ENCODE assay signal across 14 cellular contexts in genomic region chr6:16436550-16436949, GRCh38.
DNase-seq lines count a peak whose midpoint lies in the region; ATAC-seq and TF ChIP-seq lines count a peak whose summit lies in the region.
"Had no signal": no experiment of that assay in that cellular context is flagged by ENCODE, and none has a peak within 500 bp of the region (broad histone marks: within the 10 kb centered on the region; RNA-seq: fewer than 3 reads in every experiment).

No MANE protein-coding gene starts in this region.

- 72 to 86% (median 81%) methylated on average over 2 of the region's 2 CpGs for WGBS in adrenal gland, 4 donors

- H3K4me1 ChIP-seq in CD4-positive, alpha-beta memory T cell (ENCODE audit: insufficient read depth, low read length), result peaks cover 94% of the 10 kb centered on the region
- H3K4me1 ChIP-seq in Peyer's patch (peaks cover 0 to 6% (median 2%) of the 10 kb centered on the region in 4 donors), adrenal gland (replicated peaks in 1 of 2) (peaks cover 18 to 28% of the 10 kb centered on the region in 2 donors)
- peaks cover 15 to 39% of the 10 kb centered on the region in 2 donors for H3K4me1 ChIP-seq in naive thymus-derived CD4-positive, alpha-beta T cell (ENCODE audit: control insufficient read depth in 2 of 2, insufficient read depth in 2 of 2, low read length in 2 of 2)

- no peaks in the 10 kb centered on the region for H3K27me3 ChIP-seq in CD4-positive, alpha-beta memory T cell (ENCODE audit: insufficient read depth, low read length)
- H3K27me3 ChIP-seq in Peyer's patch (no peaks in the 10 kb centered on the region), adrenal gland (no peaks in the 10 kb centered on the region)
- H3K27me3 ChIP-seq in naive thymus-derived CD4-positive, alpha-beta T cell (ENCODE audit: control insufficient read depth in 2 of 2, insufficient read depth in 2 of 2, low read length in 2 of 2), result no peaks in the 10 kb centered on the region

- H3K4me3 Mint-ChIP-seq in CD4-positive, alpha-beta memory T cell, result peak overlapping the region; percentile 73 to 89 (median 86)
- H3K4me3 Mint-ChIP-seq in activated T-cell treated with anti-CD3 and anti-CD28 coated beads, Interleukin-2, amount 50 U/mL, for 72 hours, result peak overlapping the region; percentile 85 to 93
- H3K4me3 Mint-ChIP-seq in naive thymus-derived CD4-positive, alpha-beta T cell, result peak overlapping the region in 8 of 10 donors; percentile 1 to 87 (median 54)
- H3K4me3 Mint-ChIP-seq: HFFc6 had no signal

- no peaks in the 10 kb centered on the region for H3K36me3 ChIP-seq in CD4-positive, alpha-beta memory T cell (ENCODE audit: insufficient read depth, low read length)
- H3K36me3 ChIP-seq in Peyer's patch, result no peaks in the 10 kb centered on the region
- H3K36me3 ChIP-seq in naive thymus-derived CD4-positive, alpha-beta T cell (ENCODE audit: control insufficient read depth in 2 of 3, insufficient read depth in 3 of 3, low read length in 3 of 3), result no peaks in the 10 kb centered on the region
- no peaks in the 10 kb centered on the region for H3K36me3 ChIP-seq in adrenal gland (replicated peaks in 1 of 2)

- ATAC-seq in activated T-cell treated with anti-CD3 and anti-CD28 coated beads, Interleukin-2, amount 50 U/mL, for 72 hours (replicated peaks in 1 of 2), result peak; percentile 65 to 66
- ATAC-seq in naive thymus-derived CD4-positive, alpha-beta T cell, result peak; percentile 65
- ATAC-seq in GM18519 (IDR thresholded peaks at IDR 0.05; ENCODE audit: low FRiP score, unreplicated experiment), result no peak

- H3K27me3 Mint-ChIP-seq in CD4-positive, alpha-beta memory T cell, result no peaks in the 10 kb centered on the region
- H3K27me3 Mint-ChIP-seq in activated T-cell treated with anti-CD3 and anti-CD28 coated beads, Interleukin-2, amount 50 U/mL, for 72 hours (ENCODE audit: low read depth), result no peaks in the 10 kb centered on the region
- no peaks in the 10 kb centered on the region for H3K27me3 Mint-ChIP-seq in naive thymus-derived CD4-positive, alpha-beta T cell

- intact Hi-C loops in CD4-positive, alpha-beta memory T cell (cut with micrococcal nuclease), result loop anchor here (2.0 kb wide), 1 partner anchor 46 kb away; no protein-coding TSS in a partner anchor
- intact Hi-C loops in naive thymus-derived CD4-positive, alpha-beta T cell (cut with micrococcal nuclease), result loop anchor here in 1 of 2 donors (1.0 kb wide), 2 partner anchors 15 to 45 kb away; no protein-coding TSS in a partner anchor
- intact Hi-C loops in adrenal gland (cut with DNase I), result no loop called here

- peak; percentile 42 to 67 (median 50) for DNase-seq in CD4-positive, alpha-beta memory T cell
- DNase-seq in Peyer's patch (peak in 2 of 3 donors; percentile 43 to 56), adrenal gland (no peak), HK-2 (ENCODE audit: unreplicated experiment) (no peak), H4 (ENCODE audit: low spot score) (no peak)
- DNase-seq in activated T-cell treated with anti-CD3 and anti-CD28 coated beads, Interleukin-2, amount 50 U/mL, for 72 hours, result peak; percentile 39 to 65
- peak in 3 of 9 donors; percentile 1 to 9 (median 4) for DNase-seq in naive thymus-derived CD4-positive, alpha-beta T cell
- DNase-seq: cerebellar nuclear complex, HFFc6, NCI-H2107, NCI-H82 had no signal

- peaks cover 4 to 7% of the 10 kb centered on the region in 2 donors for H3K36me3 Mint-ChIP-seq in CD4-positive, alpha-beta memory T cell
- peaks cover 18 to 25% of the 10 kb centered on the region in 2 donors for H3K36me3 Mint-ChIP-seq in activated T-cell treated with anti-CD3 and anti-CD28 coated beads, Interleukin-2, amount 50 U/mL, for 72 hours (ENCODE audit: insufficient read depth in 2 of 2)
- peaks cover 6 to 40% (median 9%) of the 10 kb centered on the region in 5 donors for H3K36me3 Mint-ChIP-seq in naive thymus-derived CD4-positive, alpha-beta T cell

- peak overlapping the region in 1 of 2 donors; percentile 40 for H3K4me3 ChIP-seq in CD4-positive, alpha-beta memory T cell (ENCODE audit: low read length in 2 of 2)
- no peak overlapping the region for H3K4me3 ChIP-seq in Peyer's patch
- peak overlapping the region; percentile 7 for H3K4me3 ChIP-seq in naive thymus-derived CD4-positive, alpha-beta T cell (ENCODE audit: low read length)
- no peak overlapping the region for H3K4me3 ChIP-seq in adrenal gland
- H3K4me3 ChIP-seq: skin epidermis had no signal

- no peaks in the 10 kb centered on the region for H3K9me3 ChIP-seq in CD4-positive, alpha-beta memory T cell (ENCODE audit: control insufficient read depth in 1 of 2, low read length in 2 of 2)
- H3K9me3 ChIP-seq in Peyer's patch, result no peaks in the 10 kb centered on the region
- H3K9me3 ChIP-seq in naive thymus-derived CD4-positive, alpha-beta T cell (ENCODE audit: control insufficient read depth in 2 of 3, low read length in 3 of 3), result no peaks in the 10 kb centered on the region
- no peaks in the 10 kb centered on the region for H3K9me3 ChIP-seq in adrenal gland (replicated peaks in 1 of 3)

- H3K27ac ChIP-seq in CD4-positive, alpha-beta memory T cell (ENCODE audit: low read depth, low read length), result peak overlapping the region; percentile 55
- H3K27ac ChIP-seq in Peyer's patch (peak overlapping the region in 2 of 4 donors; percentile 10 to 55), adrenal gland (no peak overlapping the region)
- no peak overlapping the region for H3K27ac ChIP-seq in naive thymus-derived CD4-positive, alpha-beta T cell (ENCODE audit: low read depth, low read length)
- H3K27ac ChIP-seq: RWPE1 had no signal

- peaks cover 0 to 1% (median 0%) of the 10 kb centered on the region in 8 donors for H3K9me3 Mint-ChIP-seq in CD4-positive, alpha-beta memory T cell
- H3K9me3 Mint-ChIP-seq in activated T-cell treated with anti-CD3 and anti-CD28 coated beads, Interleukin-2, amount 50 U/mL, for 72 hours, result peaks cover 7 to 8% of the 10 kb centered on the region in 2 donors
- H3K9me3 Mint-ChIP-seq in naive thymus-derived CD4-positive, alpha-beta T cell, result peaks cover 0 to 8% (median 0%) of the 10 kb centered on the region in 11 donors
- H3K9me3 Mint-ChIP-seq: HFFc6 had no signal

- CTCF ChIA-PET in CD4-positive, alpha-beta memory T cell (lab: Charles Lee; ENCODE audit: partially characterized antibody), result interaction anchor here (1.0 to 1.9 kb wide), 3 partner anchors 27 to 327 kb away, joined by 3 to 8 read pairs (median 5); no protein-coding TSS in a partner anchor
- CTCF ChIA-PET in naive thymus-derived CD4-positive, alpha-beta T cell (lab: Charles Lee), result no interaction called here

- TF ChIP-seq POLR2A in Peyer's patch (IDR thresholded peaks at IDR 0.05) (no peak), adrenal gland (IDR thresholded peaks at IDR 0.05) (no peak)

- H3K4me1 Mint-ChIP-seq in CD4-positive, alpha-beta memory T cell, result peaks cover 68 to 94% (median 80%) of the 10 kb centered on the region in 4 donors
- peaks cover 85% of the 10 kb centered on the region for H3K4me1 Mint-ChIP-seq in activated T-cell treated with anti-CD3 and anti-CD28 coated beads, Interleukin-2, amount 50 U/mL, for 72 hours (ENCODE audit: low read depth)
- peaks cover 24 to 77% (median 43%) of the 10 kb centered on the region in 7 donors for H3K4me1 Mint-ChIP-seq in naive thymus-derived CD4-positive, alpha-beta T cell

- POLR2A ChIA-PET in CD4-positive, alpha-beta memory T cell (lab: Charles Lee; ENCODE audit: partially characterized antibody), result interaction anchor here (0.5 to 3.3 kb wide), 6 partner anchors 12 to 325 kb away, joined by 3 to 14 read pairs (median 4); partner anchors contain the start of gene ATXN1
- POLR2A ChIA-PET in naive thymus-derived CD4-positive, alpha-beta T cell (lab: Charles Lee), result interaction anchor here (0.6 kb wide), 1 partner anchor 43 kb away, joined by 3 read pairs; no protein-coding TSS in a partner anchor

- H3K27ac Mint-ChIP-seq in CD4-positive, alpha-beta memory T cell, result peak overlapping the region; percentile 91 to 99 (median 98)
- H3K27ac Mint-ChIP-seq in activated T-cell treated with anti-CD3 and anti-CD28 coated beads, Interleukin-2, amount 50 U/mL, for 72 hours, result peak overlapping the region; percentile 91
- H3K27ac Mint-ChIP-seq in naive thymus-derived CD4-positive, alpha-beta T cell, result peak overlapping the region in 8 of 9 donors; percentile 6 to 91 (median 70)
- H3K27ac Mint-ChIP-seq: HFFc6 had no signal

- TF ChIP-seq CTCF in Peyer's patch (IDR thresholded peaks at IDR 0.05) (no peak), adrenal gland (IDR thresholded peaks at IDR 0.05) (no peak)

Comparison
In these comparisons a context has a peak if more than half of its experiments do, and no peak if none do; other contexts are left out.
1. DNase-seq: peak in CD4-positive, alpha-beta memory T cell (5 of 5), Peyer's patch (2 of 3) and activated T-cell treated with anti-CD3 and anti-CD28 coated beads, Interleukin-2, amount 50 U/mL, for 72 hours (2 of 2); none in adrenal gland (0 of 7), HK-2 (single experiment) and H4 (single experiment).
2. Peak in every context shown above with its lines, with median percentiles within 50 percentile points of each other: H3K27ac Mint-ChIP-seq and H3K4me3 Mint-ChIP-seq.